ENCODE assay signal across 21 cellular contexts in genomic region chr5:125302577-125302976, GRCh38.
"Had no signal": no experiment of that assay in that cellular context is flagged by ENCODE, and none has a peak within 500 bp of the region (broad histone marks: within the 10 kb centered on the region; RNA-seq: fewer than 3 reads in every experiment).

No MANE protein-coding gene starts in this region.

- H3K27ac ChIP-seq: brain microvascular endothelial cell, coronary artery, esophagus muscularis mucosa, tibial artery had no signal

- H3K27me3 ChIP-seq: brain microvascular endothelial cell, esophagus muscularis mucosa, tibial artery had no signal

- H3K4me3 ChIP-seq: coronary artery, esophagus muscularis mucosa, tibial artery had no signal

- H3K9me3 ChIP-seq: esophagus muscularis mucosa, tibial artery had no signal

- DNase-seq: activated CD4-positive, alpha-beta T cell treated with anti-CD3 and anti-CD28 coated beads, Interleukin-2, amount 50 U/mL, for 1 hour; activated CD8-positive, alpha-beta memory T cell treated with anti-CD3 and anti-CD28 coated beads, Interleukin-2, amount 50 U/mL, for 4 hours; activated effector memory CD4-positive, alpha-beta T cell treated with anti-CD3 and anti-CD28 coated beads, Interleukin-2, amount 50 U/mL, for 16 hours; activated naive CD4-positive, alpha-beta T cell treated with anti-CD3 and anti-CD28 coated beads, Interleukin-2, amount 50 U/mL, for 16 hours; activated T-cell treated with anti-CD3 and anti-CD28 coated beads, Interleukin-2, amount 50 U/mL, for 48 hours; aorta; brain microvascular endothelial cell; immature natural killer cell; kidney glomerular epithelial cell; left ventricle myocardium superior; naive thymus-derived CD4-positive, alpha-beta T cell; retina; stimulated activated CD4-positive, alpha-beta T cell treated with anti-CD3 and anti-CD28 coated beads, Interleukin-12 subunit alpha, Interleukin-12 subunit beta, amount 100 ng/mL, for 4 hours; stimulated activated CD4-positive, alpha-beta T cell treated with anti-CD3 and anti-CD28 coated beads, Interleukin-2, amount 100 ng/mL, for 24 hours; stimulated activated naive CD8-positive, alpha-beta T cell treated with anti-CD3 and anti-CD28 coated beads, Interleukin-15, Interleukin-2, amounts not matched to agents 100 U/mL and 50 U/mL, for 24 hours; substantia nigra; T-helper 1 cell; T1000; tibial artery had no signal

- H3K36me3 ChIP-seq: brain microvascular endothelial cell, esophagus muscularis mucosa, tibial artery had no signal

- H3K4me1 ChIP-seq: tibial artery had no signal
